ENCODE assay signal across 8 cellular contexts in genomic region chr15:63473999-63474809, GRCh38. TPM values are rescaled to one million over a fixed set of nuclear protein-coding genes. Genes with fewer than 3 reads are reported as not detected.
DNase-seq lines count a peak whose midpoint lies in the region; ATAC-seq, FAIRE-seq and TF ChIP-seq lines count a peak whose summit lies in the region.

No MANE protein-coding gene starts in this region.

- H3K79me2 ChIP-seq in OCI-LY3 (ENCODE audit: low read length) (no peaks in the 10 kb centered on the region), HepG2 (ENCODE audit: insufficient read depth, low read length) (no peaks in the 10 kb centered on the region)

- intact Hi-C loops in HepG2 (cut with micrococcal nuclease; ENCODE audit: unreplicated experiment): loop anchor here (1.0 kb wide), 1 partner anchor 30 kb away; the partner anchor contains the start of gene USP3
- intact Hi-C loops in uterus (cut with DNase I; ENCODE audit: low total_unique reads): no loop called here

- WGBS in HepG2 (ENCODE audit: low lambda C conversion rate): 0% methylated on average over 4 of the region's 4 CpGs

- H2AFZ ChIP-seq in OCI-LY3 (ENCODE audit: low read depth, low read length): no peak overlapping the region
- no peak overlapping the region for H2AFZ ChIP-seq in HepG2 (ENCODE audit: low read length)

- H3K36me3 ChIP-seq in OCI-LY3 (replicated peaks; ENCODE audit: low read depth, low read length) (no peaks in the 10 kb centered on the region), HepG2 (replicated peaks in 1 of 2; ENCODE audit: control insufficient read depth in 1 of 2, insufficient read depth in 2 of 2, low read length in 2 of 2) (no peaks in the 10 kb centered on the region), uterus (no peaks in the 10 kb centered on the region)

- POLR2A ChIA-PET in HepG2 (lab: Yijun Ruan, JAX): interaction anchor here (0.7 to 5.0 kb wide), 7 partner anchors 9 to 595 kb away, joined by 3 to 82 read pairs (median 4); partner anchors contain the start of gene USP3

- H3K4me1 ChIP-seq in OCI-LY3 (ENCODE audit: low read length) (peaks cover 70% of the 10 kb centered on the region), HepG2 (ENCODE audit: insufficient read depth, low read length) (peaks cover 72% of the 10 kb centered on the region), uterus (no peaks in the 10 kb centered on the region)

- FAIRE-seq in HepG2 (lab: Jason Lieb, UNC): peak; percentile 100

- BruUV-seq in HepG2 (replicated peaks; lab: Mats Ljungman, UMichigan): no TSS peak

- peak; percentile 46 for DNase-seq in AG08396 (ENCODE audit: low spot score)
- DNase-seq in activated naive CD8-positive, alpha-beta T cell treated with anti-CD3 and anti-CD28 coated beads, Interleukin-2, amount 50 U/mL, for 24 hours: peak; percentile 64
- DNase-seq in HepG2 (ENCODE audit: low spot score): peak; percentile 99
- DNase-seq in uterus: no peak
- no peak for DNase-seq in NCI-H345 treated with DMSO at 0.1 percent for 48 hours (lab: John Stamatoyannopoulos, UW; ENCODE audit: unreplicated experiment)

- no peaks in the 10 kb centered on the region for H3K27me3 Mint-ChIP-seq in activated naive CD8-positive, alpha-beta T cell treated with anti-CD3 and anti-CD28 coated beads, Interleukin-2, amount 50 U/mL, for 24 hours

- H3K36me3 Mint-ChIP-seq in activated naive CD8-positive, alpha-beta T cell treated with anti-CD3 and anti-CD28 coated beads, Interleukin-2, amount 50 U/mL, for 24 hours (ENCODE audit: low read depth): no peaks in the 10 kb centered on the region

- peak overlapping the region; percentile 97 for H3K27ac ChIP-seq in OCI-LY3 (ENCODE audit: low read length)
- H3K27ac ChIP-seq in HepG2 (ENCODE audit: extremely low read length, insufficient read depth, low read length): peak overlapping the region; percentile 90
- peak overlapping the region; percentile 46 to 63 for H3K27ac ChIP-seq in uterus

- H3K27ac Mint-ChIP-seq in activated naive CD8-positive, alpha-beta T cell treated with anti-CD3 and anti-CD28 coated beads, Interleukin-2, amount 50 U/mL, for 24 hours: peak overlapping the region; percentile 83

- TF ChIP-seq EP300 in HepG2 (IDR thresholded peaks at IDR 0.05; ENCODE audit: low read depth in 2 of 2, low read length in 2 of 2): peak; percentile 76 to 94; a peak in 3 of 4 replicates
- peak; percentile 65; the same call in 1 of the 2 replicates for TF ChIP-seq EP300 in HepG2 (CRISPR knock-in tag; IDR thresholded peaks at IDR 0.05; ENCODE audit: borderline replicate concordance)

- peak; percentile 51 for ATAC-seq in GM18868 (IDR thresholded peaks at IDR 0.05; ENCODE audit: unreplicated experiment)
- peak; percentile 45 for ATAC-seq in HG03039 (IDR thresholded peaks at IDR 0.05; ENCODE audit: unreplicated experiment)
- peak; percentile 87 for ATAC-seq in activated naive CD8-positive, alpha-beta T cell treated with anti-CD3 and anti-CD28 coated beads, Interleukin-2, amount 50 U/mL, for 24 hours
- ATAC-seq in HepG2: peak; percentile 94

- H3K27me3 ChIP-seq in OCI-LY3 (ENCODE audit: low read depth, low read length): no peaks in the 10 kb centered on the region
- H3K27me3 ChIP-seq in HepG2 (ENCODE audit: control insufficient read depth in 1 of 2, insufficient read depth in 2 of 2, low read length in 2 of 2): no peaks in the 10 kb centered on the region
- no peaks in the 10 kb centered on the region for H3K27me3 ChIP-seq in uterus

- TF ChIP-seq POLR2A in HepG2 (IDR thresholded peaks at IDR 0.05; ENCODE audit: insufficient read depth in 1 of 2, low read depth in 2 of 2, low read length in 2 of 2): peak; percentile 76 to 77
- no peak for TF ChIP-seq POLR2A in uterus (IDR thresholded peaks at IDR 0.05)

- CTCF ChIA-PET in HepG2 (lab: Yijun Ruan, JAX; ENCODE audit: low intra/inter-chr PET ratio, low total read pairs): no interaction called here

- H3K4me3 Mint-ChIP-seq in activated naive CD8-positive, alpha-beta T cell treated with anti-CD3 and anti-CD28 coated beads, Interleukin-2, amount 50 U/mL, for 24 hours: peak overlapping the region; percentile 16

- H4K20me1 ChIP-seq in OCI-LY3 (ENCODE audit: insufficient read depth, low read length) (no peaks in the 10 kb centered on the region), HepG2 (ENCODE audit: insufficient read depth, low read length) (no peaks in the 10 kb centered on the region)

- peak; percentile 72 for TF ChIP-seq RAD21 in HepG2 (CRISPR knock-in tag; IDR thresholded peaks at IDR 0.05)

- peak; percentile 31 for TF ChIP-seq CTCF in OCI-LY3 (IDR thresholded peaks at IDR 0.05; ENCODE audit: low read depth, low read length)
- TF ChIP-seq CTCF in HepG2 (CRISPR knock-in tag; IDR thresholded peaks at IDR 0.05): peak; percentile 54
- no peak for TF ChIP-seq CTCF in uterus (IDR thresholded peaks at IDR 0.05)

- H3K9me3 Mint-ChIP-seq in activated naive CD8-positive, alpha-beta T cell treated with anti-CD3 and anti-CD28 coated beads, Interleukin-2, amount 50 U/mL, for 24 hours: no peaks in the 10 kb centered on the region

- peak overlapping the region; percentile 97 for H3K4me2 ChIP-seq in OCI-LY3 (ENCODE audit: low read length)
- H3K4me2 ChIP-seq in HepG2 (ENCODE audit: low read depth, low read length): peak overlapping the region; percentile 82

- H3K4me1 Mint-ChIP-seq in activated naive CD8-positive, alpha-beta T cell treated with anti-CD3 and anti-CD28 coated beads, Interleukin-2, amount 50 U/mL, for 24 hours: peaks cover 66% of the 10 kb centered on the region

- in situ Hi-C loops in HepG2 (cut with HindIII; ENCODE audit: extremely low pct_ligation_motif_present, low pct_unique_long_range_greater_than_20kb): no loop called here

- H3K9me3 ChIP-seq in OCI-LY3 (ENCODE audit: insufficient read depth, low read length) (no peaks in the 10 kb centered on the region), HepG2 (ENCODE audit: low read length) (no peaks in the 10 kb centered on the region), uterus (no peaks in the 10 kb centered on the region)

- peak overlapping the region; percentile 95 for H3K9ac ChIP-seq in OCI-LY3 (ENCODE audit: low read length)
- peak overlapping the region; percentile 72 for H3K9ac ChIP-seq in HepG2 (ENCODE audit: insufficient read depth, low read depth, low read length)

- H3K4me3 ChIP-seq in OCI-LY3 (ENCODE audit: low read length): peak overlapping the region; percentile 71
- H3K4me3 ChIP-seq in HepG2 (replicated peaks in 1 of 3; ENCODE audit: insufficient read depth in 1 of 3, low read depth in 2 of 3, low read length in 3 of 3): peak overlapping the region in 2 of 3 experiments; percentile 32 to 52; a peak in 4 of 6 replicates
- H3K4me3 ChIP-seq in uterus: no peak overlapping the region

TF ChIP-seq in HepG2, 621 proteins besides CTCF, POLR2A, EP300 and RAD21 (continues in another document):
- TF ChIP-seq, protein P1, sequence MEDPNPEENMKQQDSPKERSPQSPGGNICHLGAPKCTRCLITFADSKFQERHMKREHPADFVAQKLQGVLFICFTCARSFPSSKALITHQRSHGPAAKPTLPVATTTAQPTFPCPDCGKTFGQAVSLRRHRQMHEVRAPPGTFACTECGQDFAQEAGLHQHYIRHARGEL (CRISPR knock-in tag; IDR thresholded peaks at IDR 0.05): no peak
- TF ChIP-seq ZNF879 (CRISPR knock-in tag; IDR thresholded peaks at IDR 0.05): peak; percentile 69; the same call in 1 of the 2 replicates
- peak; percentile 91 for TF ChIP-seq MED13 (CRISPR knock-in tag; IDR thresholded peaks at IDR 0.05)
- TF ChIP-seq ZNF3 (CRISPR knock-in tag; IDR thresholded peaks at IDR 0.05): peak; percentile 48; the same call in 1 of the 2 replicates
- peak; percentile 89 for TF ChIP-seq ZNF605 (CRISPR knock-in tag; IDR thresholded peaks at IDR 0.05)
- peak; percentile 72 for TF ChIP-seq PPARG (CRISPR knock-in tag; conservative IDR thresholded peaks at IDR 0.05)
- TF ChIP-seq GFI1 (CRISPR knock-in tag; IDR thresholded peaks at IDR 0.05; ENCODE audit: borderline replicate concordance): peak; percentile 69
- TF ChIP-seq MAF1 (CRISPR knock-in tag; IDR thresholded peaks at IDR 0.05; ENCODE audit: borderline replicate concordance): 0 out of 2 replicates have a peak, but pooled peaks have one; percentile 49
- TF ChIP-seq CBFB (CRISPR knock-in tag; IDR thresholded peaks at IDR 0.05): peak; percentile 80
- peak; percentile 25; the same call in 1 of the 2 replicates for TF ChIP-seq TMF1 (CRISPR knock-in tag; IDR thresholded peaks at IDR 0.05; ENCODE audit: low read depth)
- TF ChIP-seq ESRRA (CRISPR knock-in tag; IDR thresholded peaks at IDR 0.05; ENCODE audit: low read depth): peak; percentile 76
- TF ChIP-seq ZNF205 (CRISPR knock-in tag; IDR thresholded peaks at IDR 0.05): peak; percentile 40; the same call in 1 of the 2 replicates
- TF ChIP-seq ZNF329 (CRISPR knock-in tag; IDR thresholded peaks at IDR 0.05; ENCODE audit: low read depth): no peak

RNA-seq across cellular contexts. Expression of gene USP3, which starts 30.2 kb away (rescaled TPM):
- total RNA-seq in HepG2 (2016; rRNA removed; fragmentation: Illumina TruSeq; extraction: Trizol) (55.9 and 61.2 TPM in 2 replicates), uterus (10 to 100 TPM; 26.5 to 96.3 (median 65.8) TPM)
- 201 and 217 TPM in 2 replicates for total RNA-seq in HepG2 (2016; cell fraction: cytosol; rRNA removed; fragmentation: Illumina TruSeq; extraction: Trizol; ENCODE audit: low read depth)
- 52.9 and 64.6 TPM in 2 replicates for total RNA-seq in HepG2 (2016; cell fraction: insoluble cytoplasmic fraction; rRNA removed; fragmentation: Illumina TruSeq; extraction: Trizol)
- 111 and 117 TPM in 2 replicates for total RNA-seq in HepG2 (2016; cell fraction: membrane; rRNA removed; fragmentation: Illumina TruSeq; extraction: Trizol)
- total RNA-seq in HepG2 (2016; cell fraction: nucleus; rRNA removed; fragmentation: Illumina TruSeq; extraction: Trizol): 87.7 and 94.7 TPM in 2 replicates
- polyA plus RNA-seq in HepG2 (2011; rRNA removed): 14.3 and 16.0 TPM in 2 replicates
- 10.3 and 13.3 TPM in 2 replicates for polyA plus RNA-seq in HepG2 (2011; cell fraction: cytosol; rRNA removed)
- 39.8 and 44.5 TPM in 2 replicates for polyA plus RNA-seq in HepG2 (2011; cell fraction: nucleus; rRNA removed)
- polyA plus RNA-seq in HepG2 (2012): 36.2 and 40.8 TPM in 2 replicates
- polyA plus RNA-seq in HepG2 (2016; cell fraction: cytosol; fragmentation: Illumina TruSeq; extraction: Trizol; ENCODE audit: low read depth): 10.3 and 13.7 TPM in 2 replicates
- polyA plus RNA-seq in HepG2 (2016; cell fraction: insoluble cytoplasmic fraction; fragmentation: Illumina TruSeq; extraction: Trizol; ENCODE audit: low read depth): 42.1 and 42.7 TPM in 2 replicates
- 25.5 and 25.9 TPM in 2 replicates for polyA plus RNA-seq in HepG2 (2016; cell fraction: membrane; fragmentation: Illumina TruSeq; extraction: Trizol; ENCODE audit: low read depth)
- 86.8 and 90.5 TPM in 2 replicates for polyA plus RNA-seq in HepG2 (2016; cell fraction: nucleus; fragmentation: Illumina TruSeq; extraction: Trizol; ENCODE audit: insufficient read depth, low read depth)
- polyA minus RNA-seq in HepG2 (2011; rRNA and poly(A)+ RNA removed; ENCODE audit: low replicate concordance): 30.9 and 34.8 TPM in 2 replicates
- 30.4 and 30.9 TPM in 2 replicates for polyA minus RNA-seq in HepG2 (2011; cell fraction: cytosol; rRNA and poly(A)+ RNA removed)
- polyA minus RNA-seq in HepG2 (2011; cell fraction: nucleus; rRNA and poly(A)+ RNA removed): 88.7 and 110 TPM in 2 replicates

Comparison
In these comparisons a context has a peak if more than half of its experiments do, and no peak if none do; other contexts are left out.
1. DNase-seq: peak in AG08396 (single experiment), activated naive CD8-positive, alpha-beta T cell treated with anti-CD3 and anti-CD28 coated beads, Interleukin-2, amount 50 U/mL, for 24 hours (single experiment) and HepG2 (single experiment); none in uterus (0 of 2) and NCI-H345 treated with DMSO at 0.1 percent for 48 hours (single experiment).
2. H3K4me3 ChIP-seq: peak in OCI-LY3 (single experiment) and HepG2 (2 of 3); none in uterus (0 of 2).
3. CTCF ChIP-seq: peak in OCI-LY3 (single experiment) and HepG2 (single experiment); none in uterus (0 of 4).
4. POLR2A ChIP-seq: peak in HepG2 (2 of 2); none in uterus (0 of 2).
5. Peak in every context shown above with its lines, with median percentiles within 50 percentile points of each other: ATAC-seq and H3K27ac ChIP-seq.